ENCODE assay signal across 14 cellular contexts in the genomic region with DNA sequence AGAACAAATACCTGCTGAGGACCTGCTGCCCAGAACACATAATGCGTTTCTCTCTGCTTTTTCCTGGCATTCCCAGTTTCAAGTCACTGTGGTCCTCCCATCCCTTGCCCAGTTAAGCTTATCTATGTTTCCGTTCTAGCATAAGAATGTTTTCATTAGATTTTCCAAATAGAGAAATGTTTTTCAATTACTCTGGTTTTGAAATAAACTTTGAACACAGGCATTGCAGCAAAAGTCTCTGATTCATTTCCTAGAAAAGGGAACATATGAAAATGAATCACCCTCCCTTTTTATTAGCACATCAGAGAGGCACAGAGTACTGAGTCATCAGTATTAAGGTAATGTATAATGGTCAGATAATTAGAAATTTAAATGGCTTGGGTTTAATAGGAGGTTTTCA.
A peak's percentile ranks its signal among the peaks of the same experiment; 100 is the strongest.
DNase-seq lines count a peak whose midpoint lies in the region; ATAC-seq and TF ChIP-seq lines count a peak whose summit lies in the region.
"Had no signal": no experiment of that assay in that cellular context is flagged by ENCODE, and none has a peak within 500 bp of the region (broad histone marks: within the 10 kb centered on the region; RNA-seq: fewer than 3 reads in every experiment).

No MANE protein-coding gene starts in this region.

- H3K4me1 Mint-ChIP-seq in stimulated activated memory B cell treated with anti-CD40 and anti-IgM and Interleukin-4, amounts not matched to agents 10 μg/mL and 1 μg/mL and 100 μg/mL, for 72 hours, result no peaks in the 10 kb centered on the region
- H3K4me1 Mint-ChIP-seq: activated CD4-positive, alpha-beta memory T cell treated with anti-CD3 and anti-CD28 coated beads, Interleukin-2, amount 10 ng/mL, durations not matched to agents 7 days and 5 days; activated naive CD4-positive, alpha-beta T cell treated with anti-CD3 and anti-CD28 coated beads, Interleukin-2, amount 50 U/mL, for 24 hours had no signal

- no peak overlapping the region for H3K4me3 Mint-ChIP-seq in stimulated activated memory B cell treated with anti-CD40 and anti-IgM and Interleukin-4, amounts not matched to agents 10 μg/mL and 1 μg/mL and 100 μg/mL, for 72 hours
- H3K4me3 Mint-ChIP-seq: activated CD4-positive, alpha-beta memory T cell treated with anti-CD3 and anti-CD28 coated beads, Interleukin-2, amount 10 ng/mL, durations not matched to agents 7 days and 5 days; activated naive CD4-positive, alpha-beta T cell treated with anti-CD3 and anti-CD28 coated beads, Interleukin-2, amount 50 U/mL, for 24 hours had no signal

- WGBS in esophagus muscularis mucosa, result 57% methylated on average over 2 of the region's 2 CpGs
- WGBS in ovary, 3 donors, result 0 to 5% (median 4%) methylated on average over 2 of the region's 2 CpGs

- CTCF ChIA-PET in BJ (lab: Yijun Ruan, JAX), result interaction anchor here (0.7 kb wide), 1 partner anchor 642 kb away, joined by 3 read pairs; no protein-coding TSS in a partner anchor

- TF ChIP-seq EP300 in esophagus muscularis mucosa (IDR thresholded peaks at IDR 0.05) (no peak), ovary (IDR thresholded peaks at IDR 0.05) (peak; percentile 60)

- no peak for TF ChIP-seq POLR2A in esophagus muscularis mucosa (IDR thresholded peaks at IDR 0.05; ENCODE audit: low read depth)
- no peak for TF ChIP-seq POLR2A in ovary (IDR thresholded peaks at IDR 0.05)

- H3K27me3 ChIP-seq in BJ (ENCODE audit: control insufficient read depth, insufficient read depth, low read length) (no peaks in the 10 kb centered on the region), esophagus muscularis mucosa (no peaks in the 10 kb centered on the region), ovary (no peaks in the 10 kb centered on the region)

- no peak for ATAC-seq in stimulated activated memory B cell treated with anti-CD40 and anti-IgM and Interleukin-4, amounts not matched to agents 10 μg/mL and 1 μg/mL and 100 μg/mL, for 72 hours
- ATAC-seq in HG02678 (IDR thresholded peaks at IDR 0.05; ENCODE audit: unreplicated experiment), result no peak
- ATAC-seq: left lobe of liver had no signal

- intact Hi-C loops in esophagus muscularis mucosa (cut with DNase I), result no loop called here
- intact Hi-C loops in ovary (cut with DNase I), result no loop called here
- intact Hi-C loops in posterior cingulate gyrus (cut with DNase I), result no loop called here

- no peaks in the 10 kb centered on the region for H3K27me3 Mint-ChIP-seq in stimulated activated memory B cell treated with anti-CD40 and anti-IgM and Interleukin-4, amounts not matched to agents 10 μg/mL and 1 μg/mL and 100 μg/mL, for 72 hours
- H3K27me3 Mint-ChIP-seq: activated naive CD4-positive, alpha-beta T cell treated with anti-CD3 and anti-CD28 coated beads, Interleukin-2, amount 50 U/mL, for 24 hours had no signal

- no peaks in the 10 kb centered on the region for H3K36me3 ChIP-seq in BJ (ENCODE audit: control insufficient read depth, insufficient read depth, low read length)
- H3K36me3 ChIP-seq in esophagus muscularis mucosa, result no peaks in the 10 kb centered on the region
- no peaks in the 10 kb centered on the region for H3K36me3 ChIP-seq in ovary

- no peak for TF ChIP-seq CTCF in BJ (IDR thresholded peaks at IDR 0.05; ENCODE audit: insufficient read depth, low read depth, low read length)
- no peak for TF ChIP-seq CTCF in esophagus muscularis mucosa (IDR thresholded peaks at IDR 0.05)
- TF ChIP-seq CTCF in ovary (IDR thresholded peaks at IDR 0.05), result no peak

- peaks cover 4% of the 10 kb centered on the region for H3K36me3 Mint-ChIP-seq in stimulated activated memory B cell treated with anti-CD40 and anti-IgM and Interleukin-4, amounts not matched to agents 10 μg/mL and 1 μg/mL and 100 μg/mL, for 72 hours

- peaks cover 5 to 16% (median 9%) of the 10 kb centered on the region in 4 donors for H3K4me1 ChIP-seq in esophagus muscularis mucosa
- peaks cover 8% of the 10 kb centered on the region for H3K4me1 ChIP-seq in ovary (ENCODE audit: insufficient read depth)

- DNase-seq in BJ (ENCODE audit: low read depth) (peak; percentile 17), NOMO-1 treated with DMSO at 0.1 percent for 48 hours (lab: John Stamatoyannopoulos, UW; ENCODE audit: unreplicated experiment) (peak; percentile 70), esophagus muscularis mucosa (ENCODE audit: extremely low spot score) (no peak), ovary (peak in 1 of 5 donors; percentile 29), NCI-H2107 (lab: John Stamatoyannopoulos, UW) (no peak), posterior cingulate gyrus (no peak)
- DNase-seq: activated CD4-positive, alpha-beta memory T cell treated with anti-CD3 and anti-CD28 coated beads, Interleukin-2, amount 10 ng/mL, durations not matched to agents 7 days and 5 days; erythroblast; Karpas-422; NCI-H524 treated with DMSO at 0.1 percent for 48 hours had no signal

- POLR2A ChIA-PET in BJ (lab: Charles Lee), result no interaction called here

- H3K9me3 ChIP-seq in esophagus muscularis mucosa (peaks cover 0 to 5% (median 2%) of the 10 kb centered on the region in 4 donors), ovary (no peaks in the 10 kb centered on the region)

- H3K27ac ChIP-seq in esophagus muscularis mucosa (replicated peaks in 1 of 4), result peak overlapping the region in 3 of 4 donors; percentile 22 to 55 (median 28)
- H3K27ac ChIP-seq in ovary, result peak overlapping the region in 1 of 2 donors; percentile 43

- no peak overlapping the region for H3K27ac Mint-ChIP-seq in stimulated activated memory B cell treated with anti-CD40 and anti-IgM and Interleukin-4, amounts not matched to agents 10 μg/mL and 1 μg/mL and 100 μg/mL, for 72 hours
- H3K27ac Mint-ChIP-seq: activated CD4-positive, alpha-beta memory T cell treated with anti-CD3 and anti-CD28 coated beads, Interleukin-2, amount 10 ng/mL, durations not matched to agents 7 days and 5 days; activated naive CD4-positive, alpha-beta T cell treated with anti-CD3 and anti-CD28 coated beads, Interleukin-2, amount 50 U/mL, for 24 hours had no signal

- H3K4me3 ChIP-seq in BJ (ENCODE audit: low read depth, low read length), result no peak overlapping the region
- no peak overlapping the region for H3K4me3 ChIP-seq in esophagus muscularis mucosa
- no peak overlapping the region for H3K4me3 ChIP-seq in ovary

- no peaks in the 10 kb centered on the region for H3K9me3 Mint-ChIP-seq in stimulated activated memory B cell treated with anti-CD40 and anti-IgM and Interleukin-4, amounts not matched to agents 10 μg/mL and 1 μg/mL and 100 μg/mL, for 72 hours
- H3K9me3 Mint-ChIP-seq: activated CD4-positive, alpha-beta memory T cell treated with anti-CD3 and anti-CD28 coated beads, Interleukin-2, amount 10 ng/mL, durations not matched to agents 7 days and 5 days had no signal

Comparison
In these comparisons a context has a peak if more than half of its experiments do, and no peak if none do; other contexts are left out.
1. DNase-seq: peak in BJ (single experiment) and NOMO-1 treated with DMSO at 0.1 percent for 48 hours (single experiment); none in esophagus muscularis mucosa (single experiment), NCI-H2107 (single experiment) and posterior cingulate gyrus (0 of 10).